Comparison of ENCODE assay signal across 14 cellular contexts in the genomic region with DNA sequence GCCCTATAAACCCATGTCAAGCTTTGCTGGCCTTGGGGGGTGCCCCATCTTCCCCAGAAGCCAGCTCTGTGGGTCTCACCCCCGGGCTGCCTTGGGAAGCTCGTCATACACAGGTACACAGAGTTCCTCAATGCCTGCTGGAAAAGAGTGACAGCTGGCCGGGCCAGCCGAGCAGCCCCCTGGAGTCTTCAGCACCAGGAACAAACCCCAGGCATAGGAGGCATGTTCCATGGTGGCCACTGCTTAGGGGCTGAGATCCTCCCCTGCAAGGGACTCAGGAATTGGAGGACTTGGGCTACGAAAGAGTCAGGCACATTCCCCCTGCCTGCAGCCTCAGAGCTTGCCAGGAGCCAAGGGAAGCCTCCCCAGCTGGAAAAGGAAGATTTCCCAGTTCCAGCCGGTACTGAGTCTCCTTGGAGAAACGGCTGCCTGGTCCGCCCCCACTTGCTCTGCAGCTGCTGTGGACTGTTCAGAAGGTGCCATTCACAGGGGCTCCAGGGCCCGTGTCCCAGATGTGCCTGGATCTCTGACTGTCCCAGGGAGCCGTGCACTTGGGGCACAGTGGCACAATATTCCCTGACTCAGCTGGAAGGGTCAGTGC.
A peak's percentile ranks its signal among the peaks of the same experiment; 100 is the strongest.
DNase-seq lines count a peak whose midpoint lies in the region; ATAC-seq lines count a peak whose summit lies in the region.
"Had no signal": no experiment of that assay in that cellular context is flagged by ENCODE, and none has a peak within 500 bp of the region (broad histone marks: within the 10 kb centered on the region; RNA-seq: fewer than 3 reads in every experiment).

No MANE protein-coding gene starts in this region.

- H3K4me3 Mint-ChIP-seq in CD4-positive, alpha-beta memory T cell = peak overlapping the region in 1 of 8 donors; percentile 7
- H3K4me3 Mint-ChIP-seq: neural progenitor cell; stimulated activated memory B cell treated with anti-CD40 and anti-IgM and Interleukin-4, amounts not matched to agents 10 μg/mL and 1 μg/mL and 100 μg/mL, for 72 hours had no signal

- no peaks in the 10 kb centered on the region for H3K9me3 ChIP-seq in CD4-positive, alpha-beta memory T cell (ENCODE audit: control insufficient read depth in 1 of 2, low read length in 2 of 2)

- peak in 1 of 5 donors; percentile 31 for DNase-seq in CD4-positive, alpha-beta memory T cell
- peak; percentile 11 for DNase-seq in activated CD8-positive, alpha-beta memory T cell treated with anti-CD3 and anti-CD28 coated beads, Interleukin-2, amount 50 U/mL, for 4 hours
- DNase-seq in left ventricle myocardium superior (peak; percentile 59), sciatic nerve (ENCODE audit: low spot score) (peak; percentile 57), hippocampal formation (lab: John Stamatoyannopoulos, UW) (no peak)
- DNase-seq in activated CD4-positive, alpha-beta T cell treated with anti-CD3 and anti-CD28 coated beads for 48 hours = no peak
- DNase-seq: activated gamma-delta T cell treated with Interleukin-2 at 50 U/mL for 16 hours, foreskin keratinocyte, islet precursor cell had no signal

- no peak overlapping the region for H3K4me3 ChIP-seq in CD4-positive, alpha-beta memory T cell (ENCODE audit: low read length in 2 of 2)
- H3K4me3 ChIP-seq: neural progenitor cell had no signal

- POLR2A ChIA-PET in CD4-positive, alpha-beta memory T cell (lab: Charles Lee; ENCODE audit: partially characterized antibody) = interaction anchor here (1.2 to 2.4 kb wide), 3 partner anchors 15 to 86 kb away, joined by 3 to 16 read pairs (median 3); no protein-coding TSS in a partner anchor

- H3K27me3 ChIP-seq in CD4-positive, alpha-beta memory T cell (ENCODE audit: insufficient read depth, low read length) = no peaks in the 10 kb centered on the region
- H3K27me3 ChIP-seq: foreskin keratinocyte, neural progenitor cell had no signal

- peak; percentile 47 for ATAC-seq in left ventricle myocardium superior
- ATAC-seq in sciatic nerve = peak; percentile 50
- ATAC-seq in HG03039 (IDR thresholded peaks at IDR 0.05; ENCODE audit: unreplicated experiment) = no peak
- no peak for ATAC-seq in HG02798 (IDR thresholded peaks at IDR 0.05; ENCODE audit: poor library complexity, unreplicated experiment)
- ATAC-seq: foreskin keratinocyte; stimulated activated memory B cell treated with anti-CD40 and anti-IgM and Interleukin-4, amounts not matched to agents 10 μg/mL and 1 μg/mL and 100 μg/mL, for 72 hours had no signal

- H3K27ac Mint-ChIP-seq in CD4-positive, alpha-beta memory T cell = peak overlapping the region; percentile 7 to 78 (median 67)
- H3K27ac Mint-ChIP-seq: neural progenitor cell had no signal

- H3K4me1 Mint-ChIP-seq in CD4-positive, alpha-beta memory T cell = peaks cover 29 to 78% (median 49%) of the 10 kb centered on the region in 4 donors

- no peaks in the 10 kb centered on the region for H3K9me3 Mint-ChIP-seq in CD4-positive, alpha-beta memory T cell
- H3K9me3 Mint-ChIP-seq: neural progenitor cell; stimulated activated memory B cell treated with anti-CD40 and anti-IgM and Interleukin-4, amounts not matched to agents 10 μg/mL and 1 μg/mL and 100 μg/mL, for 72 hours had no signal

- H3K36me3 ChIP-seq in CD4-positive, alpha-beta memory T cell (ENCODE audit: insufficient read depth, low read length) = peaks cover 66% of the 10 kb centered on the region
- H3K36me3 ChIP-seq: neural progenitor cell, WERI-Rb-1 had no signal

- CTCF ChIA-PET in CD4-positive, alpha-beta memory T cell (lab: Charles Lee; ENCODE audit: partially characterized antibody) = interaction anchor here (1.2 to 9.0 kb wide), 3 partner anchors 10 to 189 kb away, joined by 3 to 131 read pairs (median 8); no protein-coding TSS in a partner anchor

- peak overlapping the region; percentile 19 for H3K27ac ChIP-seq in CD4-positive, alpha-beta memory T cell (ENCODE audit: low read depth, low read length)
- H3K27ac ChIP-seq: foreskin keratinocyte, neural progenitor cell, WERI-Rb-1 had no signal

- intact Hi-C loops in CD4-positive, alpha-beta memory T cell (cut with micrococcal nuclease) = no loop called here
- intact Hi-C loops in left ventricle myocardium superior (cut with micrococcal nuclease) (no loop called here), sciatic nerve (cut with DNase I) (loop anchor here (5.0 to 10.0 kb wide), 2 partner anchors 189 to 797 kb away; no protein-coding TSS in a partner anchor)

- peaks cover 54% of the 10 kb centered on the region for H3K4me1 ChIP-seq in CD4-positive, alpha-beta memory T cell (ENCODE audit: insufficient read depth, low read length)

- H3K27me3 Mint-ChIP-seq in CD4-positive, alpha-beta memory T cell = no peaks in the 10 kb centered on the region
- H3K27me3 Mint-ChIP-seq: stimulated activated memory B cell treated with anti-CD40 and anti-IgM and Interleukin-4, amounts not matched to agents 10 μg/mL and 1 μg/mL and 100 μg/mL, for 72 hours had no signal

- peaks cover 24 to 77% of the 10 kb centered on the region in 2 donors for H3K36me3 Mint-ChIP-seq in CD4-positive, alpha-beta memory T cell

Comparison
In these comparisons a context has a peak if more than half of its experiments do, and no peak if none do; other contexts are left out.
1. DNase-seq: peak in activated CD8-positive, alpha-beta memory T cell treated with anti-CD3 and anti-CD28 coated beads, Interleukin-2, amount 50 U/mL, for 4 hours (single experiment), left ventricle myocardium superior (single experiment) and sciatic nerve (single experiment); none in hippocampal formation (0 of 2) and activated CD4-positive, alpha-beta T cell treated with anti-CD3 and anti-CD28 coated beads for 48 hours (single experiment).
2. ATAC-seq: peak in left ventricle myocardium superior (single experiment) and sciatic nerve (single experiment); none in HG03039 (single experiment) and HG02798 (single experiment).